In the genomic region with DNA sequence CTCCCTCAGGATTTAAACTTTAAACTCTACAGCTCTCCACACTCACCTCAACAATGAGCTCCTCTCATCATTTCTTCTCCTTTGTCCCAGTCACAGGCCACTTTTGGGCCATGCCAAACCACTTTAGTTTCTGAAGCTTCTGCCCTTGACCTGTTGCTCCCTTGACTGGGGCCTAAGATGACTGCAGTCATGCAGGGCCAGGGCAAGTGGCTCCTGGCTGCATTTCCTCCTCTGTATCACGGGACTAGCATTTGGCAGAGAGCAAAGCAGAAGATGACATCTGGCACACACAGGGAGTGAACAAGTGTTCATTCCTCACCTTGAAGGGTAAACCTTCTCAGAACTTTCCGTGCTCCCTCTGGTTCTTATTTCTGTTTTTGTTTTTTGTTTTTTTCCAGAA, we compare ENCODE assay signal across 14 cellular contexts.
"Had no signal": no experiment of that assay in that cellular context is flagged by ENCODE, and none has a peak within 500 bp of the region (broad histone marks: within the 10 kb centered on the region; RNA-seq: fewer than 3 reads in every experiment).

No MANE protein-coding gene starts in this region.

- H3K4me3 ChIP-seq: cardiac muscle cell, colonic mucosa, hepatocyte, tibial nerve had no signal

- H3K4me2 ChIP-seq: hepatocyte had no signal

- H2AFZ ChIP-seq: hepatocyte had no signal

- H3K27me3 ChIP-seq: cardiac muscle cell, colonic mucosa, hepatocyte, tibial nerve had no signal

- H3K27ac ChIP-seq: cardiac muscle cell, colonic mucosa, hepatocyte, tibial nerve had no signal

- H3K79me2 ChIP-seq: hepatocyte had no signal

- H3K9me3 ChIP-seq: colonic mucosa, tibial nerve had no signal

- DNase-seq: activated CD4-positive, alpha-beta T cell treated with anti-CD3 and anti-CD28 coated beads for 48 hours; activated naive CD8-positive, alpha-beta T cell treated with anti-CD3 and anti-CD28 coated beads, Interleukin-2, amount 50 U/mL, for 24 hours; activated T-cell treated with anti-CD3 and anti-CD28 coated beads, Interleukin-2, amount 50 U/mL, for 4 hours; colonic mucosa; effector CD4-positive, alpha-beta T cell; kidney glomerular epithelial cell; mesenchymal stem cell; stimulated activated CD4-positive, alpha-beta T cell treated with anti-CD3 and anti-CD28 coated beads, Interleukin-15, amount 100 ng/mL, for 24 hours; stimulated activated CD4-positive, alpha-beta T cell treated with anti-CD3 and anti-CD28 coated beads, Interleukin-4, amount 100 ng/mL, for 4 hours had no signal

- H3K36me3 ChIP-seq: cardiac muscle cell, colonic mucosa had no signal

- ATAC-seq: activated naive CD8-positive, alpha-beta T cell treated with anti-CD3 and anti-CD28 coated beads, Interleukin-2, amount 50 U/mL, for 24 hours; activated T-cell treated with anti-CD3 and anti-CD28 coated beads, Interleukin-2, amount 50 U/mL, for 4 hours; SK-N-SH treated with all-trans-retinoic acid at 6 μM for 48 hours had no signal

- H3K4me1 ChIP-seq: colonic mucosa had no signal

- FAIRE-seq: frontal cortex had no signal
